In genomic region chr1:9822897-9823692, GRCh38 we compare ENCODE assay signal across 8 cellular contexts. TPM values are rescaled to one million over a fixed set of nuclear protein-coding genes. Genes with fewer than 3 reads are reported as not detected.
DNase-seq lines count a peak whose midpoint lies in the region; ATAC-seq and TF ChIP-seq lines count a peak whose summit lies in the region.

No MANE protein-coding gene starts in this region.

- 0 out of 2 replicates have a peak, but pooled peaks cover 4% of the 10 kb centered on the region for H4K20me1 ChIP-seq in MM.1S (ENCODE audit: insufficient read depth, low read length)

- H3K79me2 ChIP-seq in MM.1S (ENCODE audit: low read length) (peaks cover 51% of the 10 kb centered on the region), trophoblast cell (ENCODE audit: control insufficient read depth, insufficient read depth, low read length, poor library complexity) (peaks cover 9% of the 10 kb centered on the region)

- H2AFZ ChIP-seq in MM.1S (ENCODE audit: low read length) (peak overlapping the region; percentile 5), trophoblast cell (ENCODE audit: insufficient read depth, low read length, poor library complexity) (peak overlapping the region; percentile 96)

- H3K36me3 ChIP-seq in MM.1S (replicated peaks; ENCODE audit: insufficient read depth, low read length) (no peaks in the 10 kb centered on the region), trophoblast cell (ENCODE audit: control insufficient read depth in 1 of 2, insufficient read depth in 2 of 2, low read length in 2 of 2) (no peaks in the 10 kb centered on the region)

- H3K27ac ChIP-seq in MM.1S (ENCODE audit: low read length): no peak overlapping the region
- no peak overlapping the region for H3K27ac ChIP-seq in trophoblast cell (ENCODE audit: low read depth, low read length)

- peaks cover 12% of the 10 kb centered on the region for H3K79me1 ChIP-seq in trophoblast cell (ENCODE audit: low read length)

- H3K14ac ChIP-seq in trophoblast cell (ENCODE audit: low read length): peak overlapping the region; percentile 93

- ATAC-seq in Right ventricle myocardium inferior (peak; percentile 8), HG03175 (IDR thresholded peaks at IDR 0.05; ENCODE audit: unreplicated experiment) (no peak), HG03342 (IDR thresholded peaks at IDR 0.05; ENCODE audit: unreplicated experiment) (no peak)

- H3K9me2 ChIP-seq in MM.1S (replicated peaks; ENCODE audit: insufficient read depth, low read length): no peaks in the 10 kb centered on the region

- peak overlapping the region; percentile 82 for H4K91ac ChIP-seq in trophoblast cell (ENCODE audit: low read depth, low read length)

- WGBS in trophoblast cell (ENCODE audit: extremely low coverage, insufficient coverage, insufficient read length): no CpG with 5 or more reads among the region's 71 CpGs

- H3K4me3 ChIP-seq in MM.1S (ENCODE audit: low read length) (peak overlapping the region; percentile 94), trophoblast cell (ENCODE audit: low read depth, low read length) (peak overlapping the region; percentile 88)

- peak overlapping the region; percentile 42 for H3K18ac ChIP-seq in trophoblast cell (ENCODE audit: low read length)

- peak overlapping the region; percentile 94 for H2BK120ac ChIP-seq in trophoblast cell (ENCODE audit: insufficient read depth, low read length, poor library complexity)

- H3K27me3 ChIP-seq in MM.1S (replicated peaks; ENCODE audit: insufficient read depth, low read length) (no peaks in the 10 kb centered on the region), trophoblast cell (ENCODE audit: insufficient read depth, low read length) (no peaks in the 10 kb centered on the region)

- H3K9me3 ChIP-seq in MM.1S (replicated peaks; ENCODE audit: insufficient read depth, low read length): no peaks in the 10 kb centered on the region
- no peaks in the 10 kb centered on the region for H3K9me3 ChIP-seq in trophoblast cell (ENCODE audit: insufficient read depth, low read depth, low read length)

- no peak overlapping the region for H3K23ac ChIP-seq in trophoblast cell (ENCODE audit: low read length)

- DNase-seq in SKM-1 (lab: John Stamatoyannopoulos, UW; ENCODE audit: unreplicated experiment) (peak; percentile 62), SKM-1 treated with dmso at 0.1 percent for 144 hours (lab: John Stamatoyannopoulos, UW; ENCODE audit: unreplicated experiment) (no peak), MM.1S (peak; percentile 41), Right ventricle myocardium inferior (ENCODE audit: missing footprints) (peak; percentile 75), trophoblast cell (peak in 1 of 2 donors; percentile 24)
- peak; percentile 10 for DNase-seq in activated T-helper 9 cell treated with anti-CD3 and anti-CD28 coated beads, Interleukin-2, amount 50 U/mL, for 16 hours (ENCODE audit: low read depth)

- peak overlapping the region; percentile 16 for H2BK12ac ChIP-seq in trophoblast cell (ENCODE audit: low read length)

- H2BK5ac ChIP-seq in trophoblast cell (ENCODE audit: low read depth, low read length, poor library complexity): peak overlapping the region; percentile 78

- H4K8ac ChIP-seq in trophoblast cell (ENCODE audit: low read depth, low read length): peak overlapping the region; percentile 98

- intact Hi-C loops in Right ventricle myocardium inferior (cut with DNase I): loop anchor here (5.0 kb wide), 1 partner anchor 54 kb away; no protein-coding TSS in a partner anchor

- H4K12ac ChIP-seq in trophoblast cell (ENCODE audit: low read depth, low read length): peak overlapping the region; percentile 57

- peak overlapping the region; percentile 34 for H3K4ac ChIP-seq in trophoblast cell (ENCODE audit: low read depth, low read length)

- no peak for TF ChIP-seq CTCF in MM.1S (IDR thresholded peaks at IDR 0.05; ENCODE audit: low read length)

- peaks cover 24% of the 10 kb centered on the region for H3F3A ChIP-seq in MM.1S (ENCODE audit: insufficient read depth, low read length)

- H3K9ac ChIP-seq in MM.1S (ENCODE audit: low read length) (peak overlapping the region; percentile 64), trophoblast cell (ENCODE audit: low read length) (peak overlapping the region; percentile 77)

- H3K4me1 ChIP-seq in MM.1S (ENCODE audit: low read length) (peaks cover 30% of the 10 kb centered on the region), trophoblast cell (ENCODE audit: control insufficient read depth in 1 of 2, insufficient read depth in 2 of 2, low read length in 2 of 2) (peaks cover 12% of the 10 kb centered on the region in 2 experiments)

- H2AK5ac ChIP-seq in trophoblast cell (ENCODE audit: low read length): no peak overlapping the region

- H3K4me2 ChIP-seq in MM.1S (ENCODE audit: low read depth, low read length) (peak overlapping the region; percentile 75), trophoblast cell (ENCODE audit: low read length) (peak overlapping the region; percentile 100)

RNA-seq across cellular contexts. Expression of gene CLSTN1, which starts 0.7 kb away (rescaled TPM):
- total RNA-seq in Right ventricle myocardium inferior: 52.3 TPM
- 40.1 and 42.2 TPM in 2 replicates for polyA plus RNA-seq in trophoblast cell (2013)
